Comparison of ENCODE assay signal across 8 cellular contexts in the genomic region with DNA sequence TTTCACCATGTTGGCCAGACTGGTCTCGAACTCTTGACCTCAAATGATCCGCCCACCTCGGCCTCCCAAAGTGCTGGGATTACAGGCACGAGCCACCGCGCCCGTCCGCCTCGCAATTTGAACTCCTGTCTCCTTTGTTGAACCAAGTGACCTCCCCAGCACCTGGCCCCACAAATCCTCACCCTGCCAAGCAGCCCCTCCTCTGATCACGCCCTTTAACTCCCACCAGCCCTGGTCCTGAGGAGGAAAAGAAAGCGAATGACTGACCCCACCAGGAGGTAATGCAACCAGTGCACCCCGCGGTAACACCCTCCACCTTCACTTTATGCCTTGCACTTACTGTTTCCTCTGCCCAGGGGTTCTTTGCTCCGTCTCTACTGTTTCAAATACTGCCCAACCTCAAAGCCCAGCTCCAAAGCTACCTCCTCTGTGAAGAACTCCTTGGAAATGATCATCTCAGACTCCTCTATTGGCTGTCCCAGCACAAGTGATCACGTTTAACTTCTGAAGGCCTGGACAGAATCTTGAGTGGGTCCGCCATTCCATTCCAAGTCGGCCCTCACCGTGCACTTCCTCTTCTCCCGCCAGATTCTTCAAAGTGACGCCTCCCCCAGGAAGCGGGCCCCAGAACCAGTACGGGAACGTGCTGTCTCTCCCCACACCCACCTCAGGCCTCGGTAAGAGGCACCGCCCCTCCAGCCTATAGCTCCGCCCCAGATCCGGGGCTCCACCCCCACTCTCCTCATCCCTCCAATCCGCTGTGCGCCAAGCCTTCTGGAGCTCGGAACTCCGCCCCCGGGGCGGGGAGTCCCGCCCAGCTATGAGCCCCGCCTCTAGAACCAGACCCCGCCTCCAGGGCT. TPM values are rescaled to one million over a fixed set of nuclear protein-coding genes. Genes with fewer than 3 reads are reported as not detected.
DNase-seq lines count a peak whose midpoint lies in the region; ATAC-seq, FAIRE-seq and TF ChIP-seq lines count a peak whose summit lies in the region.

No MANE protein-coding gene starts in this region.

- DNase-seq in DMS153 treated with DMSO at 0.1 percent for 48 hours (lab: John Stamatoyannopoulos, UW; ENCODE audit: unreplicated experiment): peak; percentile 51
- DNase-seq in GM23338 (ENCODE audit: low spot score): peak; percentile 96
- DNase-seq in NCI-H146 (lab: John Stamatoyannopoulos, UW): peak; percentile 92
- DNase-seq in activated CD4-positive, alpha-beta T cell treated with anti-CD3 and anti-CD28 coated beads, Interleukin-2, amount 50 U/mL, for 48 hours: peak; percentile 87 to 90
- DNase-seq in ecto neural progenitor cell (ENCODE audit: low spot score): peak; percentile 80
- peak; percentile 82 to 88 for DNase-seq in lung microvascular endothelial cell (ENCODE audit: low read depth in 2 of 2)
- DNase-seq in stimulated activated CD8-positive, alpha-beta memory T cell treated with anti-CD3 and anti-CD28 coated beads, Interleukin-15, amount 100 ng/mL, for 1 hour (ENCODE audit: low read depth): peak; percentile 59
- no peak for DNase-seq in D721Med (ENCODE audit: insufficient read length, low spot score)

- no peaks in the 10 kb centered on the region for H3F3A ChIP-seq in GM23338 (replicated peaks; ENCODE audit: low read depth)

- peak overlapping the region; percentile 79 for H3K4me2 ChIP-seq in GM23338

- H3K36me3 ChIP-seq in GM23338 (ENCODE audit: insufficient read depth): no peaks in the 10 kb centered on the region

- H3K9me3 Mint-ChIP-seq in GM23338: no peaks in the 10 kb centered on the region

- H3K9me2 ChIP-seq in GM23338 (ENCODE audit: insufficient read depth): no peaks in the 10 kb centered on the region

- H3K36me3 Mint-ChIP-seq in GM23338 (ENCODE audit: low read depth): no peaks in the 10 kb centered on the region

- peaks cover 2% of the 10 kb centered on the region; the same call in 1 of the 2 replicates for H3K4me1 ChIP-seq in GM23338 (ENCODE audit: insufficient read depth)

- FAIRE-seq in D721Med (lab: Jason Lieb, UNC): no peak

- no peaks in the 10 kb centered on the region for H4K20me1 ChIP-seq in GM23338 (replicated peaks; ENCODE audit: insufficient read depth)

- H3K27me3 Mint-ChIP-seq in GM23338 (ENCODE audit: insufficient read depth, low read depth, poor library complexity): peaks cover 23% of the 10 kb centered on the region

- peak overlapping the region; percentile 35; the same call in 2 of the 3 replicates for H3K4me3 Mint-ChIP-seq in GM23338

- H3K4me1 Mint-ChIP-seq in GM23338: peaks cover 4% of the 10 kb centered on the region; the same call in 2 of the 3 replicates

- H3K4me3 ChIP-seq in GM23338: peak overlapping the region; percentile 51

- H3K79me2 ChIP-seq in GM23338 (replicated peaks; ENCODE audit: insufficient read depth): no peaks in the 10 kb centered on the region

- no peak overlapping the region for H3K27ac Mint-ChIP-seq in GM23338

- TF ChIP-seq CTCF in GM23338 (conservative IDR thresholded peaks at IDR 0.05; ENCODE audit: low read depth in 2 of 2): no peak
- TF ChIP-seq CTCF in D721Med (IDR thresholded peaks at IDR 0.05; ENCODE audit: insufficient read depth, missing control alignments): no peak

- H3K27ac ChIP-seq in GM23338 (ENCODE audit: low read depth): no peak overlapping the region

- peak overlapping the region; percentile 87 for H2AFZ ChIP-seq in GM23338

- ATAC-seq in GM23338: peak; percentile 97

- no peaks in the 10 kb centered on the region for H3K27me3 ChIP-seq in GM23338 (ENCODE audit: insufficient read depth)

TF ChIP-seq in GM23338, 12 proteins besides CTCF, POLR2A, EP300 and RAD21:
- TF ChIP-seq ETS1 (IDR thresholded peaks at IDR 0.05): no peak
- TF ChIP-seq POLR2AphosphoS5 (IDR thresholded peaks at IDR 0.05; ENCODE audit: low read depth): peak; percentile 40; the same call in 1 of the 2 replicates

RNA-seq across cellular contexts. Expression of gene CD19, which starts 4.4 kb away (rescaled TPM):
- 0.83 TPM in 1 of 2 replicates, not detected in the other for total RNA-seq in GM23338 (2014; rRNA removed; shearing (Covaris generic))
- 1.9 and 2.3 TPM in 2 replicates for polyA plus RNA-seq in GM23338 (2016; fragmentation: Nextera tagmentation; extraction: Ambion mirVana)
- 0.20 TPM in 1 of 2 replicates, not detected in the other for total RNA-seq in lung microvascular endothelial cell

RNA-seq across cellular contexts. Expression of gene RABEP2, which starts 11.1 kb away (rescaled TPM):
- total RNA-seq in GM23338 (2014; rRNA removed; shearing (Covaris generic)): 25.2 and 27.2 TPM in 2 replicates
- polyA plus RNA-seq in GM23338 (2016; fragmentation: Nextera tagmentation; extraction: Ambion mirVana): 11.8 and 13.0 TPM in 2 replicates
- total RNA-seq in lung microvascular endothelial cell: 25.3 and 31.2 TPM in 2 replicates

RNA-seq across cellular contexts. Expression of gene NFATC2IP, which starts 14.6 kb away (rescaled TPM):
- 64.2 and 65.4 TPM in 2 replicates for total RNA-seq in GM23338 (2014; rRNA removed; shearing (Covaris generic))
- 22.8 and 23.5 TPM in 2 replicates for polyA plus RNA-seq in GM23338 (2016; fragmentation: Nextera tagmentation; extraction: Ambion mirVana)
- total RNA-seq in lung microvascular endothelial cell: 16.8 and 21.0 TPM in 2 replicates

RNA-seq across cellular contexts. Expression of gene SPNS1, which starts 38.4 kb away (rescaled TPM):
- 30.0 and 48.5 TPM in 2 replicates for total RNA-seq in GM23338 (2014; rRNA removed; shearing (Covaris generic))
- polyA plus RNA-seq in GM23338 (2016; fragmentation: Nextera tagmentation; extraction: Ambion mirVana): 37.2 and 38.0 TPM in 2 replicates
- 21.4 and 26.0 TPM in 2 replicates for total RNA-seq in lung microvascular endothelial cell

RNA-seq across cellular contexts. Expression of gene LAT, which starts 48.7 kb away (rescaled TPM):
- 0.19 and 2.4 TPM in 2 replicates for total RNA-seq in GM23338 (2014; rRNA removed; shearing (Covaris generic))
- 1.3 and 2.2 TPM in 2 replicates for polyA plus RNA-seq in GM23338 (2016; fragmentation: Nextera tagmentation; extraction: Ambion mirVana)
- total RNA-seq in lung microvascular endothelial cell: 0.22 and 0.79 TPM in 2 replicates
